In genomic region chr11:27398413-27398780, GRCh38 we compare ENCODE assay signal across 22 cellular contexts. TPM values are rescaled to one million over a fixed set of nuclear protein-coding genes. Genes with fewer than 3 reads are reported as not detected.
DNase-seq lines count a peak whose midpoint lies in the region; ATAC-seq and TF ChIP-seq lines count a peak whose summit lies in the region.
"Had no signal": no experiment of that assay in that cellular context is flagged by ENCODE, and none has a peak within 500 bp of the region (broad histone marks: within the 10 kb centered on the region; RNA-seq: fewer than 3 reads in every experiment).

No MANE protein-coding gene starts in this region.

- H3K14ac ChIP-seq in trophoblast cell (ENCODE audit: low read length) = no peak overlapping the region

- peaks cover 52% of the 10 kb centered on the region for H3K4me1 Mint-ChIP-seq in brain
- H3K4me1 Mint-ChIP-seq in activated CD8-positive, alpha-beta T cell treated with anti-CD3 and anti-CD28 coated beads, Interleukin-2, amount 10 ng/mL, durations not matched to agents 7 days and 5 days (ENCODE audit: low read depth) = no peaks in the 10 kb centered on the region
- H3K4me1 Mint-ChIP-seq: activated CD4-positive, alpha-beta T cell treated with anti-CD3 and anti-CD28 coated beads, Interleukin-2, amount 10 ng/mL, durations not matched to agents 7 days and 5 days; activated naive CD4-positive, alpha-beta T cell treated with anti-CD3 and anti-CD28 coated beads, Interleukin-2, amount 10 ng/mL, durations not matched to agents 7 days and 5 days had no signal

- H2AK5ac ChIP-seq in trophoblast cell (ENCODE audit: low read length) = no peak overlapping the region

- H2BK5ac ChIP-seq in trophoblast cell (ENCODE audit: low read depth, low read length, poor library complexity) = peak overlapping the region; percentile 6

- WGBS in trophoblast cell (ENCODE audit: extremely low coverage, insufficient coverage, insufficient read length) = no CpG with 5 or more reads among the region's 3 CpGs

- no peak overlapping the region for H4K12ac ChIP-seq in trophoblast cell (ENCODE audit: low read depth, low read length)

- H3K27me3 ChIP-seq in trophoblast cell (ENCODE audit: insufficient read depth, low read length) = no peaks in the 10 kb centered on the region
- H3K27me3 ChIP-seq: BLaER1 treated with 17β-estradiol and CSF1 and Interleukin-3, amounts not matched to agents 10 nM and 100 nM; neutrophil had no signal

- H3K23ac ChIP-seq in trophoblast cell (ENCODE audit: low read length) = no peak overlapping the region

- CTCF ChIA-PET in activated CD8-positive, alpha-beta T cell treated with anti-CD3 and anti-CD28 coated beads, Interleukin-2, amount 10 ng/mL, durations not matched to agents 7 days and 5 days (lab: Charles Lee) = no interaction called here

- peak overlapping the region in 3 of 5 experiments; percentile 4 to 79 (median 78) for H3K27ac Mint-ChIP-seq in brain
- no peak overlapping the region for H3K27ac Mint-ChIP-seq in activated CD8-positive, alpha-beta T cell treated with anti-CD3 and anti-CD28 coated beads, Interleukin-2, amount 10 ng/mL, durations not matched to agents 7 days and 5 days
- H3K27ac Mint-ChIP-seq: activated CD4-positive, alpha-beta T cell treated with anti-CD3 and anti-CD28 coated beads, Interleukin-2, amount 10 ng/mL, durations not matched to agents 7 days and 5 days; activated CD8-positive, alpha-beta memory T cell treated with anti-CD3 and anti-CD28 coated beads, Interleukin-2, amount 10 ng/mL, durations not matched to agents 7 days and 5 days; activated naive CD4-positive, alpha-beta T cell treated with anti-CD3 and anti-CD28 coated beads, Interleukin-2, amount 10 ng/mL, durations not matched to agents 7 days and 5 days; T-helper 2 cell treated with Interferon-gamma antibody and Interleukin-4, amounts not matched to agents 5 μg/mL and 100 μg/mL, for 36 hours had no signal

- H2BK120ac ChIP-seq in trophoblast cell (ENCODE audit: insufficient read depth, low read length, poor library complexity) = peak overlapping the region; percentile 30

- no peak overlapping the region for H3K4me3 ChIP-seq in trophoblast cell (ENCODE audit: low read depth, low read length)
- H3K4me3 ChIP-seq: BLaER1 treated with 17β-estradiol and CSF1 and Interleukin-3, amounts not matched to agents 10 nM and 100 nM; lung; prostate gland had no signal

- POLR2A ChIA-PET in activated CD8-positive, alpha-beta T cell treated with anti-CD3 and anti-CD28 coated beads, Interleukin-2, amount 10 ng/mL, durations not matched to agents 7 days and 5 days (lab: Charles Lee) = no interaction called here

- H3K9ac ChIP-seq in trophoblast cell (ENCODE audit: low read length) = no peak overlapping the region
- H3K9ac ChIP-seq: BLaER1 treated with 17β-estradiol and CSF1 and Interleukin-3, amounts not matched to agents 10 nM and 100 nM had no signal

- no peak for ATAC-seq in activated CD8-positive, alpha-beta T cell treated with anti-CD3 and anti-CD28 coated beads, Interleukin-2, amount 10 ng/mL, durations not matched to agents 7 days and 5 days
- ATAC-seq: activated CD8-positive, alpha-beta memory T cell treated with anti-CD3 and anti-CD28 coated beads, Interleukin-2, amount 10 ng/mL, durations not matched to agents 7 days and 5 days had no signal

- H3K4ac ChIP-seq in trophoblast cell (ENCODE audit: low read depth, low read length) = no peak overlapping the region

- peak; percentile 83 for DNase-seq in DMS 273 (lab: John Stamatoyannopoulos, UW; ENCODE audit: unreplicated experiment)
- DNase-seq in NCI-H524 (lab: John Stamatoyannopoulos, UW) = peak; percentile 70 to 84
- DNase-seq in trophoblast cell = no peak
- no peak for DNase-seq in dermis blood vessel endothelial cell
- no peak for DNase-seq in activated CD8-positive, alpha-beta T cell treated with anti-CD3 and anti-CD28 coated beads, Interleukin-2, amount 10 ng/mL, durations not matched to agents 7 days and 5 days
- DNase-seq in HPDE6-E6E7 (ENCODE audit: extremely low spot score) = no peak
- DNase-seq in ureter (ENCODE audit: low spot score) = no peak
- DNase-seq: ACHN; activated CD4-positive, alpha-beta T cell treated with anti-CD3 and anti-CD28 coated beads, Interleukin-2, amount 10 ng/mL, durations not matched to agents 7 days and 5 days; activated CD8-positive, alpha-beta memory T cell treated with anti-CD3 and anti-CD28 coated beads, Interleukin-2, amount 10 ng/mL, durations not matched to agents 7 days and 5 days; activated naive CD4-positive, alpha-beta T cell treated with anti-CD3 and anti-CD28 coated beads, Interleukin-2, amount 10 ng/mL, durations not matched to agents 7 days and 5 days; amygdala; kidney; NCI-H1105 treated with DMSO at 0.1 percent for 48 hours; NCI-H2081; RPMI8226 had no signal

- H3K4me1 ChIP-seq in trophoblast cell (ENCODE audit: control insufficient read depth in 1 of 2, insufficient read depth in 2 of 2, low read length in 2 of 2) = peaks cover 20 to 24% of the 10 kb centered on the region in 2 experiments
- H3K4me1 ChIP-seq: BLaER1 treated with 17β-estradiol and CSF1 and Interleukin-3, amounts not matched to agents 10 nM and 100 nM had no signal

- no peak overlapping the region for H3K4me2 ChIP-seq in trophoblast cell (ENCODE audit: low read length)
- H3K4me2 ChIP-seq: BLaER1 treated with 17β-estradiol and CSF1 and Interleukin-3, amounts not matched to agents 10 nM and 100 nM had no signal

- no peaks in the 10 kb centered on the region for H3K9me3 Mint-ChIP-seq in brain
- H3K9me3 Mint-ChIP-seq in activated CD8-positive, alpha-beta T cell treated with anti-CD3 and anti-CD28 coated beads, Interleukin-2, amount 10 ng/mL, durations not matched to agents 7 days and 5 days (ENCODE audit: insufficient read depth) = no peaks in the 10 kb centered on the region
- H3K9me3 Mint-ChIP-seq: activated CD4-positive, alpha-beta T cell treated with anti-CD3 and anti-CD28 coated beads, Interleukin-2, amount 10 ng/mL, durations not matched to agents 7 days and 5 days; activated naive CD4-positive, alpha-beta T cell treated with anti-CD3 and anti-CD28 coated beads, Interleukin-2, amount 10 ng/mL, durations not matched to agents 7 days and 5 days; T-helper 2 cell treated with Interferon-gamma antibody and Interleukin-4, amounts not matched to agents 5 μg/mL and 100 μg/mL, for 36 hours had no signal

- no peak overlapping the region for H3K18ac ChIP-seq in trophoblast cell (ENCODE audit: low read length)

- H2BK12ac ChIP-seq in trophoblast cell (ENCODE audit: low read length) = no peak overlapping the region

- H2AFZ ChIP-seq in trophoblast cell (ENCODE audit: insufficient read depth, low read length, poor library complexity) = no peak overlapping the region

- no peaks in the 10 kb centered on the region for H3K36me3 Mint-ChIP-seq in brain
- no peaks in the 10 kb centered on the region for H3K36me3 Mint-ChIP-seq in activated CD8-positive, alpha-beta T cell treated with anti-CD3 and anti-CD28 coated beads, Interleukin-2, amount 10 ng/mL, durations not matched to agents 7 days and 5 days (ENCODE audit: low read depth)
- H3K36me3 Mint-ChIP-seq: activated CD8-positive, alpha-beta memory T cell treated with anti-CD3 and anti-CD28 coated beads, Interleukin-2, amount 10 ng/mL, durations not matched to agents 7 days and 5 days; activated naive CD4-positive, alpha-beta T cell treated with anti-CD3 and anti-CD28 coated beads, Interleukin-2, amount 10 ng/mL, durations not matched to agents 7 days and 5 days had no signal

- no peaks in the 10 kb centered on the region for H3K9me3 ChIP-seq in trophoblast cell (ENCODE audit: insufficient read depth, low read depth, low read length)
- H3K9me3 ChIP-seq: BLaER1 treated with 17β-estradiol and CSF1 and Interleukin-3, amounts not matched to agents 10 nM and 100 nM; neutrophil; prostate gland had no signal

- no peak for TF ChIP-seq CTCF in brain (conservative IDR thresholded peaks at IDR 0.05)

- peak overlapping the region in 1 of 5 experiments; percentile 18 for H3K4me3 Mint-ChIP-seq in brain
- no peak overlapping the region for H3K4me3 Mint-ChIP-seq in activated CD8-positive, alpha-beta T cell treated with anti-CD3 and anti-CD28 coated beads, Interleukin-2, amount 10 ng/mL, durations not matched to agents 7 days and 5 days
- H3K4me3 Mint-ChIP-seq: activated CD4-positive, alpha-beta T cell treated with anti-CD3 and anti-CD28 coated beads, Interleukin-2, amount 10 ng/mL, durations not matched to agents 7 days and 5 days; activated CD8-positive, alpha-beta memory T cell treated with anti-CD3 and anti-CD28 coated beads, Interleukin-2, amount 10 ng/mL, durations not matched to agents 7 days and 5 days; activated naive CD4-positive, alpha-beta T cell treated with anti-CD3 and anti-CD28 coated beads, Interleukin-2, amount 10 ng/mL, durations not matched to agents 7 days and 5 days; T-helper 2 cell treated with Interferon-gamma antibody and Interleukin-4, amounts not matched to agents 5 μg/mL and 100 μg/mL, for 36 hours had no signal

- peaks cover 4% of the 10 kb centered on the region for H3K79me1 ChIP-seq in trophoblast cell (ENCODE audit: low read length)

- H3K27me3 Mint-ChIP-seq in brain = peaks cover 32% of the 10 kb centered on the region
- H3K27me3 Mint-ChIP-seq in activated CD8-positive, alpha-beta T cell treated with anti-CD3 and anti-CD28 coated beads, Interleukin-2, amount 10 ng/mL, durations not matched to agents 7 days and 5 days (ENCODE audit: low read depth) = no peaks in the 10 kb centered on the region
- H3K27me3 Mint-ChIP-seq: activated CD4-positive, alpha-beta T cell treated with anti-CD3 and anti-CD28 coated beads, Interleukin-2, amount 10 ng/mL, durations not matched to agents 7 days and 5 days; activated naive CD4-positive, alpha-beta T cell treated with anti-CD3 and anti-CD28 coated beads, Interleukin-2, amount 10 ng/mL, durations not matched to agents 7 days and 5 days had no signal

- peak overlapping the region; percentile 29 for H4K91ac ChIP-seq in trophoblast cell (ENCODE audit: low read depth, low read length)

- H3K27ac ChIP-seq in trophoblast cell (ENCODE audit: low read depth, low read length) = no peak overlapping the region
- H3K27ac ChIP-seq: BLaER1 treated with 17β-estradiol and CSF1 and Interleukin-3, amounts not matched to agents 10 nM and 100 nM; neutrophil had no signal

- H4K8ac ChIP-seq in trophoblast cell (ENCODE audit: low read depth, low read length) = no peak overlapping the region

- H3K36me3 ChIP-seq in trophoblast cell (ENCODE audit: control insufficient read depth in 1 of 2, insufficient read depth in 2 of 2, low read length in 2 of 2) = no peaks in the 10 kb centered on the region
- H3K36me3 ChIP-seq: BLaER1 treated with 17β-estradiol and CSF1 and Interleukin-3, amounts not matched to agents 10 nM and 100 nM; neutrophil; prostate gland had no signal

- peaks cover 2% of the 10 kb centered on the region for H3K79me2 ChIP-seq in trophoblast cell (ENCODE audit: control insufficient read depth, insufficient read depth, low read length, poor library complexity)

RNA-seq across cellular contexts. Expression of gene CCDC34, which starts 35.4 kb away (rescaled TPM):
- polyA plus RNA-seq in brain (ENCODE audit: insufficient read depth, low read depth, low replicate concordance) = 21.4 TPM
- polyA plus RNA-seq in trophoblast cell (2013) = 23.5 and 25.3 TPM in 2 replicates
- total RNA-seq in dermis blood vessel endothelial cell (4.1 and 4.3 TPM in 2 replicates), ureter (10.2 TPM)
- total RNA-seq in activated CD8-positive, alpha-beta T cell treated with anti-CD3 and anti-CD28 coated beads, Interleukin-2, amount 10 ng/mL, durations not matched to agents 7 days and 5 days = 10 to 100 TPM; 21.7 to 22.2 TPM

Comparison
In these comparisons a context has a peak if more than half of its experiments do, and no peak if none do; other contexts are left out.
1. DNase-seq: peak in DMS 273 (single experiment) and NCI-H524 (2 of 2); none in trophoblast cell (0 of 2), dermis blood vessel endothelial cell (single experiment), activated CD8-positive, alpha-beta T cell treated with anti-CD3 and anti-CD28 coated beads, Interleukin-2, amount 10 ng/mL, durations not matched to agents 7 days and 5 days (single experiment), HPDE6-E6E7 (single experiment) and ureter (single experiment).